In genomic region chr2:120675460-120676130, GRCh38 we compare ENCODE assay signal across 8 cellular contexts.
DNase-seq lines count a peak whose midpoint lies in the region; ATAC-seq, FAIRE-seq and TF ChIP-seq lines count a peak whose summit lies in the region.

No MANE protein-coding gene starts in this region.

- H3K27ac ChIP-seq in body of pancreas (no peak overlapping the region), kidney (ENCODE audit: low read depth in 2 of 2, low read length in 2 of 2) (no peak overlapping the region)

- no peak for TF ChIP-seq POLR2A in body of pancreas (IDR thresholded peaks at IDR 0.05)

- H3K9ac ChIP-seq in kidney (ENCODE audit: low read length in 2 of 2) = no peak overlapping the region

- peak; percentile 77 for DNase-seq in Caki2 (ENCODE audit: low read depth)
- peak; percentile 70 for DNase-seq in SKM-1 treated with dmso at 0.1 percent for 144 hours (lab: John Stamatoyannopoulos, UW; ENCODE audit: unreplicated experiment)
- DNase-seq in body of pancreas = peak; percentile 68 to 79 (median 72)
- no peak for DNase-seq in kidney
- DNase-seq in stimulated activated CD4-positive, alpha-beta T cell treated with anti-CD3 and anti-CD28 coated beads, Interleukin-4, amount 100 ng/mL, for 24 hours = peak; percentile 35
- DNase-seq in GF-D8 (lab: John Stamatoyannopoulos, UW) = no peak
- DNase-seq in middle frontal gyrus (ENCODE audit: extremely low spot score, low spot score) = no peak

- FAIRE-seq in kidney (lab: Jason Lieb, UNC) = no peak

- no peaks in the 10 kb centered on the region for H3K9me3 ChIP-seq in body of pancreas
- no peaks in the 10 kb centered on the region for H3K9me3 ChIP-seq in kidney (ENCODE audit: control insufficient read depth in 1 of 2, low read length in 2 of 2)

- WGBS in body of pancreas, 2 donors = 24 to 34% methylated on average over 10 to 25 of the region's 26 CpGs

- ATAC-seq in HG03442 (IDR thresholded peaks at IDR 0.05; ENCODE audit: unreplicated experiment) (peak; percentile 49), body of pancreas (peak; percentile 76)

- intact Hi-C loops in body of pancreas (cut with DNase I) = no loop called here
- intact Hi-C loops in kidney (cut with DNase I) = no loop called here

- TF ChIP-seq CTCF in body of pancreas (IDR thresholded peaks at IDR 0.05) (peak; percentile 59 to 88 (median 84)), kidney (IDR thresholded peaks at IDR 0.05; ENCODE audit: borderline replicate concordance, extremely low read depth, insufficient read depth) (peak; percentile 62)

- no peaks in the 10 kb centered on the region for H3K36me3 ChIP-seq in body of pancreas (replicated peaks in 1 of 2; ENCODE audit: insufficient read depth in 1 of 2, low read depth in 2 of 2)
- no peaks in the 10 kb centered on the region for H3K36me3 ChIP-seq in kidney (ENCODE audit: control insufficient read depth in 1 of 2, insufficient read depth in 2 of 2, low read length in 2 of 2)

- H3K4me1 ChIP-seq in body of pancreas = peaks cover 6% of the 10 kb centered on the region
- peaks cover 0 to 3% of the 10 kb centered on the region in 2 donors for H3K4me1 ChIP-seq in kidney (ENCODE audit: control insufficient read depth in 1 of 2, insufficient read depth in 1 of 2, low read depth in 1 of 2, low read length in 2 of 2)

- H3K4me3 ChIP-seq in body of pancreas = no peak overlapping the region
- no peak overlapping the region for H3K4me3 ChIP-seq in kidney (ENCODE audit: low read length in 2 of 2)

- H3K27me3 ChIP-seq in body of pancreas = no peaks in the 10 kb centered on the region

- in situ Hi-C loops in Caki2 (cut with HindIII; ENCODE audit: low pct_unique_long_range_greater_than_20kb, low sequenced_read_pairs) = no loop called here

Comparison
In these comparisons a context has a peak if more than half of its experiments do, and no peak if none do; other contexts are left out.
1. DNase-seq: peak in Caki2 (single experiment), SKM-1 treated with dmso at 0.1 percent for 144 hours (single experiment), body of pancreas (4 of 4) and stimulated activated CD4-positive, alpha-beta T cell treated with anti-CD3 and anti-CD28 coated beads, Interleukin-4, amount 100 ng/mL, for 24 hours (single experiment); none in kidney (single experiment), GF-D8 (single experiment) and middle frontal gyrus (single experiment).